ENCODE assay signal across 8 cellular contexts in genomic region chr3:115040673-115041286, GRCh38.
DNase-seq lines count a peak whose midpoint lies in the region; ATAC-seq and TF ChIP-seq lines count a peak whose summit lies in the region.

No MANE protein-coding gene starts in this region.

- H3K36me3 ChIP-seq in BE2C = no peaks in the 10 kb centered on the region

- H3K4me3 Mint-ChIP-seq in activated CD4-positive, alpha-beta T cell treated with anti-CD3 and anti-CD28 coated beads, Interleukin-2, amount 10 ng/mL, durations not matched to agents 24 days and 14 days = no peak overlapping the region
- no peak overlapping the region for H3K4me3 Mint-ChIP-seq in progenitor cell of endocrine pancreas (ENCODE audit: low read depth)

- ATAC-seq in GM18502 (IDR thresholded peaks at IDR 0.05; ENCODE audit: poor library complexity, unreplicated experiment) (peak; percentile 78), HG03045 (IDR thresholded peaks at IDR 0.05; ENCODE audit: unreplicated experiment) (no peak), HG03378 (IDR thresholded peaks at IDR 0.05; ENCODE audit: unreplicated experiment) (no peak)

- H3K4me3 ChIP-seq in BE2C (ENCODE audit: low read depth, low read length) = no peak overlapping the region
- no peak overlapping the region for H3K4me3 ChIP-seq in fibroblast of the aortic adventitia (ENCODE audit: low read depth, low read length)

- no peaks in the 10 kb centered on the region for H3K4me1 ChIP-seq in BE2C

- H3K27me3 ChIP-seq in BE2C = no peaks in the 10 kb centered on the region

- no peaks in the 10 kb centered on the region for H3K9me3 Mint-ChIP-seq in activated CD4-positive, alpha-beta T cell treated with anti-CD3 and anti-CD28 coated beads, Interleukin-2, amount 10 ng/mL, durations not matched to agents 24 days and 14 days
- no peaks in the 10 kb centered on the region for H3K9me3 Mint-ChIP-seq in progenitor cell of endocrine pancreas (ENCODE audit: low read depth)

- DNase-seq in BE2C (peak; percentile 49), NAMALWA (ENCODE audit: low spot score) (peak; percentile 62), fibroblast of the aortic adventitia (ENCODE audit: low read depth) (peak; percentile 71), progenitor cell of endocrine pancreas (ENCODE audit: low spot score, unreplicated experiment) (no peak)
- peak; percentile 74 for DNase-seq in activated CD4-positive, alpha-beta T cell treated with anti-CD3 and anti-CD28 coated beads, Interleukin-2, amount 10 ng/mL, durations not matched to agents 24 days and 14 days

- no peaks in the 10 kb centered on the region for H3K36me3 Mint-ChIP-seq in activated CD4-positive, alpha-beta T cell treated with anti-CD3 and anti-CD28 coated beads, Interleukin-2, amount 10 ng/mL, durations not matched to agents 24 days and 14 days (ENCODE audit: low read depth)
- H3K36me3 Mint-ChIP-seq in progenitor cell of endocrine pancreas (ENCODE audit: insufficient read depth) = peaks cover 1% of the 10 kb centered on the region

- no peak overlapping the region for H3K27ac Mint-ChIP-seq in activated CD4-positive, alpha-beta T cell treated with anti-CD3 and anti-CD28 coated beads, Interleukin-2, amount 10 ng/mL, durations not matched to agents 24 days and 14 days
- H3K27ac Mint-ChIP-seq in progenitor cell of endocrine pancreas = no peak overlapping the region

- no peaks in the 10 kb centered on the region for H3K9me3 ChIP-seq in BE2C

- no peaks in the 10 kb centered on the region for H3K27me3 Mint-ChIP-seq in activated CD4-positive, alpha-beta T cell treated with anti-CD3 and anti-CD28 coated beads, Interleukin-2, amount 10 ng/mL, durations not matched to agents 24 days and 14 days
- no peaks in the 10 kb centered on the region for H3K27me3 Mint-ChIP-seq in progenitor cell of endocrine pancreas

- TF ChIP-seq CTCF in BE2C (IDR thresholded peaks at IDR 0.05; ENCODE audit: low read depth, low read length) (peak; percentile 81), fibroblast of the aortic adventitia (IDR thresholded peaks at IDR 0.05; ENCODE audit: insufficient read depth, low read length) (peak; percentile 82), progenitor cell of endocrine pancreas (IDR thresholded peaks at IDR 0.05; ENCODE audit: unreplicated experiment) (peak; percentile 68)

- H3K4me1 Mint-ChIP-seq in activated CD4-positive, alpha-beta T cell treated with anti-CD3 and anti-CD28 coated beads, Interleukin-2, amount 10 ng/mL, durations not matched to agents 24 days and 14 days = no peaks in the 10 kb centered on the region
- H3K4me1 Mint-ChIP-seq in progenitor cell of endocrine pancreas (ENCODE audit: low read depth) = peaks cover 3% of the 10 kb centered on the region

- intact Hi-C loops in activated CD4-positive, alpha-beta T cell treated with anti-CD3 and anti-CD28 coated beads, Interleukin-2, amount 10 ng/mL, durations not matched to agents 24 days and 14 days (cut with micrococcal nuclease) = loop anchor here (2.0 to 5.0 kb wide), 2 partner anchors 652 to 774 kb away; no protein-coding TSS in a partner anchor
